12 cellular contexts compared by ENCODE assay signal in the genomic region with DNA sequence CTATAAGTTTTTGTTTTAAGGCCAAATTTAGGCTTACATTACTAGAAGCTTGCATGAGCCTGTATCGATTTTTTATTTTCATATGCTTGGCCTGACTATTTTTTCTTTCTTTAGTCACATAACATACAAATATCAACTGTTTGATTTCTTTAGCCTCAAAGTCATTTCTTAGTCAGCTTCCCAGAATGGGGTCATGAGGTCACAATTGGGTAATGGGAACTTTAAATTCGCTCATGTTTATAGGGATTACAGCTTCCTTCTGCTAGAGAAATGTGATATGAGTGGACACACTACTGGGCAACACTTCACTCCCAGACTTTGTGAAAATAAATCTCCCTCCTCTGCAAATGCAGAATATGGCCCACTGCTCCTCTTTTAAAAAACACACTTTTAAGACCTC. TPM values are rescaled to one million over a fixed set of nuclear protein-coding genes. Genes with fewer than 3 reads are reported as not detected.
DNase-seq lines count a peak whose midpoint lies in the region; ATAC-seq and TF ChIP-seq lines count a peak whose summit lies in the region.
"Had no signal": no experiment of that assay in that cellular context is flagged by ENCODE, and none has a peak within 500 bp of the region (broad histone marks: within the 10 kb centered on the region; RNA-seq: fewer than 3 reads in every experiment).

No MANE protein-coding gene starts in this region.

- in situ Hi-C loops in brain microvascular endothelial cell (cut with HindIII; ENCODE audit: low pct_ligation_motif_present, low sequenced_read_pairs): no loop called here

- no peaks in the 10 kb centered on the region for H4K20me1 ChIP-seq in smooth muscle cell (ENCODE audit: low read depth)

- no peak for TF ChIP-seq POLR2A in body of pancreas (IDR thresholded peaks at IDR 0.05)

- ATAC-seq in HG03575 (IDR thresholded peaks at IDR 0.05; ENCODE audit: extremely low read depth, insufficient number of reproducible peaks, low FRiP score, unreplicated experiment) (peak; percentile 2), body of pancreas (no peak)

- peaks cover 3% of the 10 kb centered on the region for H3K36me3 Mint-ChIP-seq in activated CD4-positive, alpha-beta T cell treated with anti-CD3 and anti-CD28 coated beads, Interleukin-2, amount 10 ng/mL, durations not matched to agents 24 days and 14 days (ENCODE audit: low read depth)
- H3K36me3 Mint-ChIP-seq in Caco-2 (ENCODE audit: insufficient read depth, unreplicated experiment): no peaks in the 10 kb centered on the region

- no TSS peak for BruUV-seq in Caco-2 (replicated peaks; lab: Mats Ljungman, UMichigan)

- peaks cover 67% of the 10 kb centered on the region for H3K4me1 Mint-ChIP-seq in activated CD4-positive, alpha-beta T cell treated with anti-CD3 and anti-CD28 coated beads, Interleukin-2, amount 10 ng/mL, durations not matched to agents 24 days and 14 days
- H3K4me1 Mint-ChIP-seq in Caco-2 (ENCODE audit: low read depth, unreplicated experiment): peaks cover 12% of the 10 kb centered on the region

- peaks cover 4% of the 10 kb centered on the region for H3K9me3 Mint-ChIP-seq in activated CD4-positive, alpha-beta T cell treated with anti-CD3 and anti-CD28 coated beads, Interleukin-2, amount 10 ng/mL, durations not matched to agents 24 days and 14 days
- H3K9me3 Mint-ChIP-seq in Caco-2 (ENCODE audit: unreplicated experiment): no peaks in the 10 kb centered on the region

- H3K27me3 ChIP-seq in brain microvascular endothelial cell (replicated peaks) (no peaks in the 10 kb centered on the region), smooth muscle cell (ENCODE audit: low read depth) (no peaks in the 10 kb centered on the region), body of pancreas (no peaks in the 10 kb centered on the region), Caco-2 (replicated peaks; ENCODE audit: control insufficient read depth, insufficient read depth, low read length) (no peaks in the 10 kb centered on the region)

- H3K4me3 ChIP-seq in brain microvascular endothelial cell (ENCODE audit: low read depth, low read length) (no peak overlapping the region), smooth muscle cell (no peak overlapping the region), body of pancreas (no peak overlapping the region), Caco-2 (ENCODE audit: low read depth, low read length) (no peak overlapping the region)

- CTCF ChIA-PET in Caco-2 (lab: Charles Lee): no interaction called here

- H3K27ac Mint-ChIP-seq in activated CD4-positive, alpha-beta T cell treated with anti-CD3 and anti-CD28 coated beads, Interleukin-2, amount 10 ng/mL, durations not matched to agents 24 days and 14 days: peak overlapping the region; percentile 77
- H3K27ac Mint-ChIP-seq in Caco-2 (ENCODE audit: unreplicated experiment): no peak overlapping the region

- no peaks in the 10 kb centered on the region for H3K79me2 ChIP-seq in smooth muscle cell (ENCODE audit: low read depth)

- TF ChIP-seq CTCF in brain microvascular endothelial cell (IDR thresholded peaks at IDR 0.05; ENCODE audit: low read depth, low read length, missing control alignments) (no peak), smooth muscle cell (IDR thresholded peaks at IDR 0.05; ENCODE audit: borderline replicate concordance, insufficient read depth, poor library complexity, severe bottlenecking) (no peak), body of pancreas (IDR thresholded peaks at IDR 0.05) (no peak), Caco-2 (IDR thresholded peaks at IDR 0.05; ENCODE audit: insufficient read depth in 1 of 2, low read depth in 1 of 2, low read length in 1 of 2, severe bottlenecking in 1 of 2, unreplicated experiment in 1 of 2) (no peak)

- no peak overlapping the region for H3K9ac ChIP-seq in smooth muscle cell (ENCODE audit: low read depth)

- POLR2A ChIA-PET in Caco-2 (lab: Charles Lee): no interaction called here

- 61% methylated on average over 2 of the region's 2 CpGs for WGBS in smooth muscle cell (ENCODE audit: low lambda C conversion rate)
- WGBS in body of pancreas, 2 donors: 73 to 74% methylated on average over 2 of the region's 2 CpGs

- H3K36me3 ChIP-seq in brain microvascular endothelial cell (replicated peaks) (no peaks in the 10 kb centered on the region), smooth muscle cell (ENCODE audit: low read depth) (no peaks in the 10 kb centered on the region), body of pancreas (replicated peaks in 1 of 2; ENCODE audit: insufficient read depth in 1 of 2, low read depth in 2 of 2) (no peaks in the 10 kb centered on the region), Caco-2 (ENCODE audit: control insufficient read depth, insufficient read depth, low read length) (no peaks in the 10 kb centered on the region)

- peak overlapping the region; percentile 63 for H3K4me3 Mint-ChIP-seq in activated CD4-positive, alpha-beta T cell treated with anti-CD3 and anti-CD28 coated beads, Interleukin-2, amount 10 ng/mL, durations not matched to agents 24 days and 14 days
- H3K4me3 Mint-ChIP-seq in Caco-2 (ENCODE audit: unreplicated experiment): no peak overlapping the region

- no peak overlapping the region for H3K27ac ChIP-seq in brain microvascular endothelial cell
- H3K27ac ChIP-seq in smooth muscle cell (ENCODE audit: low read depth): no peak overlapping the region
- H3K27ac ChIP-seq in body of pancreas: no peak overlapping the region
- H3K27ac ChIP-seq: RWPE1 had no signal

- intact Hi-C loops in activated CD4-positive, alpha-beta T cell treated with anti-CD3 and anti-CD28 coated beads, Interleukin-2, amount 10 ng/mL, durations not matched to agents 24 days and 14 days (cut with micrococcal nuclease): loop anchor here (2.0 kb wide), 1 partner anchor 62 kb away; no protein-coding TSS in a partner anchor
- intact Hi-C loops in body of pancreas (cut with DNase I) (no loop called here), Caco-2 (cut with micrococcal nuclease; ENCODE audit: unreplicated experiment) (no loop called here)

- DNase-seq in activated CD4-positive, alpha-beta T cell treated with anti-CD3 and anti-CD28 coated beads, Interleukin-2, amount 10 ng/mL, durations not matched to agents 24 days and 14 days: no peak
- no peak for DNase-seq in activated CD4-positive, alpha-beta T cell treated with anti-CD3 and anti-CD28 coated beads, Interleukin-2, amount 50 U/mL, for 48 hours
- DNase-seq in brain microvascular endothelial cell (peak; percentile 60), smooth muscle cell (lab: John Stamatoyannopoulos, UW; ENCODE audit: unreplicated experiment) (no peak), body of pancreas (no peak), Caco-2 (no peak), NCI-H2171 (lab: John Stamatoyannopoulos, UW) (no peak)
- DNase-seq: activated CD8-positive, alpha-beta memory T cell treated with anti-CD3 and anti-CD28 coated beads, Interleukin-2, amount 50 U/mL, for 48 hours; NCI-H1092; retina had no signal

- no peaks in the 10 kb centered on the region for H3F3A ChIP-seq in smooth muscle cell (ENCODE audit: low read depth)

- H3K9me3 ChIP-seq in smooth muscle cell (replicated peaks; ENCODE audit: low read depth) (no peaks in the 10 kb centered on the region), body of pancreas (no peaks in the 10 kb centered on the region), Caco-2 (no peaks in the 10 kb centered on the region)

- no peak overlapping the region for H2AFZ ChIP-seq in smooth muscle cell (ENCODE audit: low read depth)

- peak overlapping the region; percentile 1 for H3K4me2 ChIP-seq in smooth muscle cell

- no peaks in the 10 kb centered on the region for H3K27me3 Mint-ChIP-seq in activated CD4-positive, alpha-beta T cell treated with anti-CD3 and anti-CD28 coated beads, Interleukin-2, amount 10 ng/mL, durations not matched to agents 24 days and 14 days
- H3K27me3 Mint-ChIP-seq in Caco-2 (ENCODE audit: insufficient read depth, unreplicated experiment): no peaks in the 10 kb centered on the region

- no peaks in the 10 kb centered on the region for H3K4me1 ChIP-seq in smooth muscle cell (ENCODE audit: low read depth)
- peaks cover 9% of the 10 kb centered on the region for H3K4me1 ChIP-seq in body of pancreas
- peaks cover 14% of the 10 kb centered on the region for H3K4me1 ChIP-seq in Caco-2

RNA-seq across cellular contexts. Expression of a gene that starts 9.1 kb away (rescaled TPM):
- total RNA-seq in activated CD4-positive, alpha-beta T cell treated with anti-CD3 and anti-CD28 coated beads, Interleukin-2, amount 10 ng/mL, durations not matched to agents 24 days and 14 days: 17.7 and 18.7 TPM in 2 replicates
- 65.2 and 88.6 TPM in 2 replicates for total RNA-seq in smooth muscle cell
- polyA plus RNA-seq in smooth muscle cell: 11.8 and 12.5 TPM in 2 replicates
- total RNA-seq in body of pancreas: 10 to 100 TPM; 12.5 to 13.2 TPM
- total RNA-seq in Caco-2 (2022): 15.8 and 18.2 TPM in 2 replicates
